In genomic region chr11:26335903-26336302, GRCh38 we compare ENCODE assay signal across 15 cellular contexts.
"Had no signal": no experiment of that assay in that cellular context is flagged by ENCODE, and none has a peak within 500 bp of the region (broad histone marks: within the 10 kb centered on the region; RNA-seq: fewer than 3 reads in every experiment).

No MANE protein-coding gene starts in this region.

- DNase-seq: activated CD4-positive, alpha-beta T cell treated with anti-CD3 and anti-CD28 coated beads for 4 hours; activated CD8-positive, alpha-beta memory T cell treated with anti-CD3 and anti-CD28 coated beads, Interleukin-2, amount 50 U/mL, for 48 hours; activated CD8-positive, alpha-beta T cell treated with anti-CD3 and anti-CD28 coated beads for 36 hours; activated naive CD8-positive, alpha-beta T cell treated with anti-CD3 and anti-CD28 coated beads, Interleukin-2, amount 10 ng/mL, durations not matched to agents 7 days and 5 days; anterior cingulate cortex; esophagus squamous epithelium; kidney glomerular epithelial cell; nephron progenitor cell; stimulated activated CD4-positive, alpha-beta T cell treated with anti-CD3 and anti-CD28 coated beads, Interleukin-15, amount 100 ng/mL, for 24 hours; stimulated activated CD4-positive, alpha-beta T cell treated with anti-CD3 and anti-CD28 coated beads, Interleukin-4, amount 100 ng/mL, for 24 hours; stimulated activated naive CD8-positive, alpha-beta T cell treated with anti-CD3 and anti-CD28 coated beads, Interleukin-15, amount 100 ng/mL, for 72 hours; T1000; tibial artery; uterus had no signal

- ATAC-seq: activated CD8-positive, alpha-beta T cell treated with anti-CD3 and anti-CD28 coated beads for 36 hours; stimulated activated naive CD8-positive, alpha-beta T cell treated with anti-CD3 and anti-CD28 coated beads, Interleukin-15, amount 100 ng/mL, for 72 hours had no signal

- H3K4me3 ChIP-seq: esophagus squamous epithelium, hepatocyte, tibial artery, uterus had no signal
